Comparison of ENCODE assay signal across 9 cellular contexts in genomic region chr6:75202676-75203131, GRCh38. TPM values are rescaled to one million over a fixed set of nuclear protein-coding genes. Genes with fewer than 3 reads are reported as not detected.
A peak's percentile ranks its signal among the peaks of the same experiment; 100 is the strongest.
DNase-seq lines count a peak whose midpoint lies in the region; ATAC-seq and TF ChIP-seq lines count a peak whose summit lies in the region.
"Had no signal": no experiment of that assay in that cellular context is flagged by ENCODE, and none has a peak within 500 bp of the region (broad histone marks: within the 10 kb centered on the region; RNA-seq: fewer than 3 reads in every experiment).

No MANE protein-coding gene starts in this region.

- peak overlapping the region; percentile 86 to 98 (median 89) for H3K4me3 Mint-ChIP-seq in nephron
- no peak overlapping the region for H3K4me3 Mint-ChIP-seq in natural killer cell

- intact Hi-C loops in natural killer cell (cut with micrococcal nuclease) = no loop called here

- DNase-seq in epithelial cell of prostate (ENCODE audit: low read depth, low spot score) (no peak), NCI-H69 (lab: John Stamatoyannopoulos, UW) (no peak), RPMI8226 (no peak), natural killer cell (no peak)
- DNase-seq: BE2C had no signal

- H3K27ac Mint-ChIP-seq in nephron (peak overlapping the region; percentile 55 to 97 (median 96)), natural killer cell (no peak overlapping the region)

- peak overlapping the region; percentile 49 for H2AFZ ChIP-seq in ACC112 (ENCODE audit: low read length, unreplicated experiment)

- no peak for ATAC-seq in HG03108 (IDR thresholded peaks at IDR 0.05; ENCODE audit: unreplicated experiment)
- ATAC-seq in natural killer cell = no peak

- H3K27ac ChIP-seq in ACC112 (ENCODE audit: low read depth, low read length) (peak overlapping the region; percentile 77; the same call in 1 of the 2 replicates), HUES6 (ENCODE audit: low read depth, low read length) (no peak overlapping the region), epithelial cell of prostate (peak overlapping the region; percentile 15)

- TF ChIP-seq CTCF in nephron (IDR thresholded peaks at IDR 0.05; ENCODE audit: unreplicated experiment in 3 of 3) (no peak), natural killer cell (IDR thresholded peaks at IDR 0.05) (no peak)

- H3K4me1 ChIP-seq in ACC112 (ENCODE audit: control insufficient read depth, insufficient read depth, low read length, unreplicated experiment) (peaks cover 30% of the 10 kb centered on the region), HUES6 (ENCODE audit: control insufficient read depth, insufficient read depth, low read length) (peaks cover 21% of the 10 kb centered on the region)
- H3K4me1 ChIP-seq: BE2C had no signal

- H3K4me1 Mint-ChIP-seq in nephron (peaks cover 57% of the 10 kb centered on the region), natural killer cell (peaks cover 21 to 40% of the 10 kb centered on the region in 2 donors)

- H3K79me2 ChIP-seq in ACC112 (ENCODE audit: control insufficient read depth, insufficient read depth, low read length, unreplicated experiment) = peaks cover 37% of the 10 kb centered on the region

- H3K36me3 ChIP-seq in ACC112 (ENCODE audit: insufficient read depth, low read length) = no peaks in the 10 kb centered on the region
- H3K36me3 ChIP-seq in HUES6 (ENCODE audit: control insufficient read depth, insufficient read depth, low read length) = no peaks in the 10 kb centered on the region
- H3K36me3 ChIP-seq: BE2C had no signal

- H3K27me3 Mint-ChIP-seq in nephron (ENCODE audit: low read depth) (peaks cover 44% of the 10 kb centered on the region), natural killer cell (ENCODE audit: low read depth in 2 of 2) (peaks cover 57 to 65% of the 10 kb centered on the region in 2 donors)

- no peaks in the 10 kb centered on the region for H3K9me3 ChIP-seq in HUES6 (ENCODE audit: control insufficient read depth, insufficient read depth, low read depth, low read length)
- H3K9me3 ChIP-seq: BE2C had no signal

- no peaks in the 10 kb centered on the region for H3K27me3 ChIP-seq in ACC112 (ENCODE audit: insufficient read depth, low read length)
- peaks cover 79% of the 10 kb centered on the region for H3K27me3 ChIP-seq in HUES6 (ENCODE audit: control insufficient read depth, insufficient read depth, low read length)

- H3K36me3 Mint-ChIP-seq in nephron (ENCODE audit: low read depth) = no peaks in the 10 kb centered on the region
- no peaks in the 10 kb centered on the region for H3K36me3 Mint-ChIP-seq in natural killer cell

- H3K4me3 ChIP-seq in ACC112 (ENCODE audit: low read depth, low read length) = no peak overlapping the region
- peak overlapping the region; percentile 57 for H3K4me3 ChIP-seq in HUES6 (ENCODE audit: low read depth, low read length)

- no peak overlapping the region for H3K9ac ChIP-seq in HUES6 (ENCODE audit: low read length)

- H3K9me3 Mint-ChIP-seq in nephron = no peaks in the 10 kb centered on the region
- H3K9me3 Mint-ChIP-seq in natural killer cell = no peaks in the 10 kb centered on the region

RNA-seq across cellular contexts. Expression of gene COL12A1, which starts 3.1 kb away (rescaled TPM):
- under 1 TPM in 1 of 3 donors, not detected in 2; 0.25 TPM for total RNA-seq in natural killer cell

RNA-seq across cellular contexts. Expression of gene COX7A2, which starts 40.9 kb away (rescaled TPM):
- 100 to 1,000 TPM; 161 to 215 (median 166) TPM for total RNA-seq in natural killer cell

Comparison
In these comparisons a context has a peak if more than half of its experiments do, and no peak if none do; other contexts are left out.
1. H3K27ac Mint-ChIP-seq: peak in nephron (3 of 3); none in natural killer cell (0 of 2).